Comparison of ENCODE assay signal across 8 cellular contexts in genomic region chr6:166862978-166863530, GRCh38.
A peak's percentile ranks its signal among the peaks of the same experiment; 100 is the strongest.
DNase-seq lines count a peak whose midpoint lies in the region; ATAC-seq and TF ChIP-seq lines count a peak whose summit lies in the region.

No MANE protein-coding gene starts in this region.

- no peak overlapping the region for H3K27ac Mint-ChIP-seq in progenitor cell of endocrine pancreas

- ATAC-seq in GM18907 (IDR thresholded peaks at IDR 0.05; ENCODE audit: unreplicated experiment), result peak; percentile 32
- ATAC-seq in HG03066 (IDR thresholded peaks at IDR 0.05; ENCODE audit: low read depth, unreplicated experiment), result peak; percentile 28
- no peak for ATAC-seq in GM18867 (IDR thresholded peaks at IDR 0.05; ENCODE audit: unreplicated experiment)
- ATAC-seq in HG03432 (IDR thresholded peaks at IDR 0.05; ENCODE audit: unreplicated experiment), result no peak
- no peak for ATAC-seq in GM21515 (IDR thresholded peaks at IDR 0.05; ENCODE audit: unreplicated experiment)

- no peaks in the 10 kb centered on the region for H3K9me3 Mint-ChIP-seq in progenitor cell of endocrine pancreas (ENCODE audit: low read depth)

- H3K27ac ChIP-seq in effector memory CD4-positive, alpha-beta T cell (ENCODE audit: insufficient read depth, low read length, poor library complexity, severe bottlenecking), result no peak overlapping the region

- DNase-seq in effector memory CD4-positive, alpha-beta T cell, result no peak
- DNase-seq in progenitor cell of endocrine pancreas (ENCODE audit: low spot score, unreplicated experiment) (no peak), germinal center (ENCODE audit: low spot score) (no peak)

- peaks cover 63% of the 10 kb centered on the region for H3K27me3 Mint-ChIP-seq in progenitor cell of endocrine pancreas

- peaks cover 5% of the 10 kb centered on the region for H3K4me1 Mint-ChIP-seq in progenitor cell of endocrine pancreas (ENCODE audit: low read depth)

- H3K36me3 ChIP-seq in effector memory CD4-positive, alpha-beta T cell (ENCODE audit: control insufficient read depth, insufficient read depth, low read length), result no peaks in the 10 kb centered on the region

- H3K27me3 ChIP-seq in effector memory CD4-positive, alpha-beta T cell (replicated peaks; ENCODE audit: control insufficient read depth, insufficient read depth, low read length, poor library complexity, severe bottlenecking), result no peaks in the 10 kb centered on the region

- peak overlapping the region; percentile 68 for H3K4me3 ChIP-seq in effector memory CD4-positive, alpha-beta T cell (ENCODE audit: insufficient read depth, low read depth, low read length, poor library complexity, severe bottlenecking)

- peaks cover 10% of the 10 kb centered on the region for H3K4me1 ChIP-seq in effector memory CD4-positive, alpha-beta T cell (ENCODE audit: control insufficient read depth, insufficient read depth, low read length, poor library complexity, severe bottlenecking)

- H3K4me3 Mint-ChIP-seq in progenitor cell of endocrine pancreas (ENCODE audit: low read depth), result peak overlapping the region; percentile 74

- H3K36me3 Mint-ChIP-seq in progenitor cell of endocrine pancreas (ENCODE audit: insufficient read depth), result no peaks in the 10 kb centered on the region

- no peaks in the 10 kb centered on the region for H3K9me3 ChIP-seq in effector memory CD4-positive, alpha-beta T cell (ENCODE audit: control insufficient read depth, low read length)

- TF ChIP-seq CTCF in progenitor cell of endocrine pancreas (IDR thresholded peaks at IDR 0.05; ENCODE audit: unreplicated experiment), result no peak

Comparison
In these comparisons a context has a peak if more than half of its experiments do, and no peak if none do; other contexts are left out.
1. ATAC-seq: peak in GM18907 (single experiment) and HG03066 (single experiment); none in GM18867 (single experiment), HG03432 (single experiment) and GM21515 (single experiment).